Comparison of ENCODE assay signal across 1 cellular context in the genomic region with DNA sequence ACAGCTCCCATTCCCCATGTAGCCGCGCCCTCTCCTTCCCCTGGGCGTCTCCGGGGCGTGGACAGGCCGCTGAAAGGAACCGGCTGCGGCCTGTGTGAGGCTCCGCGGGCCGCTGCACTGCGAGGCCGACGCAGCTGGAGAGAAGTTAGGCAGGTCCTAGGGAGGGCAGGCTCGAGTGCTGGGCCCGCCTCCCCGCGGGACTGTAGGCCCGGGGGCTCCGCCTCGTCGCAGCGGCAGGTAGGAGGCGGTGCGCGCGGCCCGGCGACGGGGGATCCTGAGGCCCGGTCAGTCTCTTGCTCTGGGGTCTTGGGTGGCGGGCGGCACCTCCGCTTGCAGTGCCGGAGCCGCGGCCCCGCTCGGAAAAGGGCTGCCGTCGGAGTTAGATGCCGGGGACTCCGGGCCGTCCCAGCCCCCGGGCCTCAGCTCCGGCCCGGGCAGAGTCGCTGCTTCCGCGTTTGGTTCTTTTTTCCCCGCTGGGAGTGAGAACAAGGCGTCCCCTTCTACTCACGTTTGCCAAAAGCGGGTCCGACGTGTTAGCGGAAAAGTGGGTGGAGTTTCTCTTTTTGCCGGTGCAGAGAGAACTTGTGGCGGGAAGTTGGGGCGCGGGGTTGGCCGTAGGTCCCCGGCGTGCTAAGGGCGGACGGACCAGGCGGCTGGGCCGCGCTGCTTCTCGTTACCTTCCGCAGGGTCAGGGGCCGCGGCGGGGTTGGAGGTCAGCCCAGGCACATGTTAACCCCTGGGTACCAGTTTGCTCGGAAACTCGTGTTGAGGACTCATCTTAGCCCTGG.
TF ChIP-seq lines count a peak whose summit lies in the region.

TSS of gene VRK2 (plus strand) at position 222 of the 788 bp plus-strand sequence. CDS start 2,026 bp downstream, outside the sequence.

TF ChIP-seq in HEK293, 187 proteins besides CTCF, POLR2A, EP300 and RAD21 (continued from another document):
- TF ChIP-seq ZNF148 (tag by site-specific recombination; IDR thresholded peaks at IDR 0.05; ENCODE audit: borderline replicate concordance) (no peak), ZFP69B (tag by site-specific recombination; IDR thresholded peaks at IDR 0.05) (peak; percentile 31), ZNF248 (tag by site-specific recombination; IDR thresholded peaks at IDR 0.05) (no peak), ZIC2 (tag by site-specific recombination; IDR thresholded peaks at IDR 0.05) (peak; percentile 76), ZNF623 (tag by site-specific recombination; IDR thresholded peaks at IDR 0.05) (no peak), ZBTB17 (tag by site-specific recombination; IDR thresholded peaks at IDR 0.05) (no peak; the same call in 1 of the 2 replicates), PBX3 (CRISPR knock-in tag; IDR thresholded peaks at IDR 0.05) (peak; percentile 94), ZNF843 (tag by site-specific recombination; IDR thresholded peaks at IDR 0.05) (no peak), ZNF701 (tag by site-specific recombination; IDR thresholded peaks at IDR 0.05) (no peak), ZNF266 (tag by site-specific recombination; IDR thresholded peaks at IDR 0.05; ENCODE audit: low read depth) (no peak), ZNF76 (tag by site-specific recombination; IDR thresholded peaks at IDR 0.05; ENCODE audit: borderline replicate concordance, low read depth) (no peak), ZNF624 (tag by site-specific recombination; IDR thresholded peaks at IDR 0.05) (no peak), BCL6B (tag by site-specific recombination; IDR thresholded peaks at IDR 0.05) (no peak), ZNF114 (tag by site-specific recombination; IDR thresholded peaks at IDR 0.05) (no peak), ZNF16 (tag by site-specific recombination; IDR thresholded peaks at IDR 0.05; ENCODE audit: low read depth) (no peak)
- TF ChIP-seq, protein P1, sequence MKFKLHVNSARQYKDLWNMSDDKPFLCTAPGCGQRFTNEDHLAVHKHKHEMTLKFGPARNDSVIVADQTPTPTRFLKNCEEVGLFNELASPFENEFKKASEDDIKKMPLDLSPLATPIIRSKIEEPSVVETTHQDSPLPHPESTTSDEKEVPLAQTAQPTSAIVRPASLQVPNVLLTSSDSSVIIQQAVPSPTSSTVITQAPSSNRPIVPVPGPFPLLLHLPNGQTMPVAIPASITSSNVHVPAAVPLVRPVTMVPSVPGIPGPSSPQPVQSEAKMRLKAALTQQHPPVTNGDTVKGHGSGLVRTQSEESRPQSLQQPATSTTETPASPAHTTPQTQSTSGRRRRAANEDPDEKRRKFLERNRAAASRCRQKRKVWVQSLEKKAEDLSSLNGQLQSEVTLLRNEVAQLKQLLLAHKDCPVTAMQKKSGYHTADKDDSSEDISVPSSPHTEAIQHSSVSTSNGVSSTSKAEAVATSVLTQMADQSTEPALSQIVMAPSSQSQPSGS (tag by site-specific recombination; IDR thresholded peaks at IDR 0.05; ENCODE audit: low read depth) = no peak
- TF ChIP-seq, protein P2, sequence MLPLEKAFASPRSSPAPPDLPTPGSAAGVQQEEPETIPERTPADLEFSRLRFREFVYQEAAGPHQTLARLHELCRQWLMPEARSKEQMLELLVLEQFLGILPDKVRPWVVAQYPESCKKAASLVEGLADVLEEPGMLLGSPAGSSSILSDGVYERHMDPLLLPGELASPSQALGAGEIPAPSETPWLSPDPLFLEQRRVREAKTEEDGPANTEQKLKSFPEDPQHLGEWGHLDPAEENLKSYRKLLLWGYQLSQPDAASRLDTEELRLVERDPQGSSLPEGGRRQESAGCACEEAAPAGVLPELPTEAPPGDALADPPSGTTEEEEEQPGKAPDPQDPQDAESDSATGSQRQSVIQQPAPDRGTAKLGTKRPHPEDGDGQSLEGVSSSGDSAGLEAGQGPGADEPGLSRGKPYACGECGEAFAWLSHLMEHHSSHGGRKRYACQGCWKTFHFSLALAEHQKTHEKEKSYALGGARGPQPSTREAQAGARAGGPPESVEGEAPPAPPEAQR (tag by site-specific recombination; IDR thresholded peaks at IDR 0.05) = no peak
